ENCODE assay signal across 15 cellular contexts in the genomic region with DNA sequence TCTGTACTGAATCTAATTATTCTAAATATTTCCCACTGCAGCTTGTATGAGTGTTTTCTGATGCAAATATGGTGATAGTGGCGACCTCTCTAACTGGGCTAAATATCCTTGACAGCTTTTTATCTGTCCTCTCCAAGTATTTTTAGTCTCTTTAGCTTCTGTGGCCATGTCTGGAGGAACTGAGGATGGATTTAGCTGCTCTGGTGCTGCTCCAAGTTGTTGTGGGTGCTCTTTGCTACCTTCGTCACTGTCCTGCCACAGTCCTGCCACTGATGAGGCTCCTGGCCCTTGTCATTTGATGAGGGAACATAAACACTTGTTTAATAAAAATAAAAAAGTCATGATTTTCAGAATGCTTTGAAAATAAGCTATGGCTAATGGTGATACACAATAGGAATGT. TPM values are rescaled to one million over a fixed set of nuclear protein-coding genes. Genes with fewer than 3 reads are reported as not detected.
DNase-seq lines count a peak whose midpoint lies in the region; ATAC-seq, FAIRE-seq and TF ChIP-seq lines count a peak whose summit lies in the region.
"Had no signal": no experiment of that assay in that cellular context is flagged by ENCODE, and none has a peak within 500 bp of the region (broad histone marks: within the 10 kb centered on the region; RNA-seq: fewer than 3 reads in every experiment).

No MANE protein-coding gene starts in this region.

- H3K4me3 ChIP-seq in right cardiac atrium (ENCODE audit: low read length) (no peak overlapping the region), small intestine (ENCODE audit: low read depth in 1 of 2, low read length in 2 of 2) (no peak overlapping the region), Caco-2 (ENCODE audit: low read depth, low read length) (no peak overlapping the region)

- H3K36me3 Mint-ChIP-seq in CD14-positive monocyte, result peaks cover 11 to 12% of the 10 kb centered on the region in 2 donors
- no peaks in the 10 kb centered on the region for H3K36me3 Mint-ChIP-seq in Caco-2 (ENCODE audit: insufficient read depth, unreplicated experiment)

- WGBS in right cardiac atrium, result 64% methylated on average over 2 of the region's 2 CpGs
- 92 to 97% (median 92%) methylated on average over 2 of the region's 2 CpGs for WGBS in small intestine, 3 donors

- H3K27ac Mint-ChIP-seq in CD14-positive monocyte (peak overlapping the region in 4 of 7 donors; percentile 4 to 86 (median 82)), Caco-2 (ENCODE audit: unreplicated experiment) (no peak overlapping the region)

- H3K4me3 Mint-ChIP-seq in CD14-positive monocyte (no peak overlapping the region), Caco-2 (ENCODE audit: unreplicated experiment) (no peak overlapping the region)
- H3K4me3 Mint-ChIP-seq: activated B cell treated with CpG ODN at 0.5 μM for 24 hours had no signal

- H3K27ac ChIP-seq in caudate nucleus (ENCODE audit: low read depth, low read length), result peak overlapping the region; percentile 14
- peak overlapping the region; percentile 47 for H3K27ac ChIP-seq in right cardiac atrium (ENCODE audit: low read length)
- peak overlapping the region; percentile 9 to 24 for H3K27ac ChIP-seq in small intestine (ENCODE audit: low read depth in 1 of 2, low read length in 1 of 2)
- H3K27ac ChIP-seq: KMS-11 had no signal

- no TSS peak for BruUV-seq in Caco-2 (replicated peaks; lab: Mats Ljungman, UMichigan)

- H3K27me3 ChIP-seq in right cardiac atrium (ENCODE audit: control insufficient read depth, insufficient read depth) (no peaks in the 10 kb centered on the region), small intestine (ENCODE audit: control insufficient read depth in 2 of 2, insufficient read depth in 2 of 2, low read length in 2 of 2) (no peaks in the 10 kb centered on the region), Caco-2 (replicated peaks; ENCODE audit: control insufficient read depth, insufficient read depth, low read length) (no peaks in the 10 kb centered on the region)

- no peaks in the 10 kb centered on the region for H3K9me3 ChIP-seq in right cardiac atrium (ENCODE audit: control insufficient read depth, low read length)
- H3K9me3 ChIP-seq in small intestine (ENCODE audit: control insufficient read depth, low read depth), result no peaks in the 10 kb centered on the region
- no peaks in the 10 kb centered on the region for H3K9me3 ChIP-seq in Caco-2

- H3K27me3 Mint-ChIP-seq in CD14-positive monocyte (ENCODE audit: low read depth in 3 of 3), result peaks cover 0 to 2% (median 0%) of the 10 kb centered on the region in 3 donors
- no peaks in the 10 kb centered on the region for H3K27me3 Mint-ChIP-seq in Caco-2 (ENCODE audit: insufficient read depth, unreplicated experiment)
- H3K27me3 Mint-ChIP-seq: activated B cell treated with CpG ODN at 0.5 μM for 24 hours had no signal

- H3K36me3 ChIP-seq in small intestine (ENCODE audit: control insufficient read depth in 2 of 2, insufficient read depth in 2 of 2, low read length in 2 of 2) (no peaks in the 10 kb centered on the region), Caco-2 (ENCODE audit: control insufficient read depth, insufficient read depth, low read length) (no peaks in the 10 kb centered on the region)

- CTCF ChIA-PET in Caco-2 (lab: Charles Lee), result no interaction called here

- POLR2A ChIA-PET in Caco-2 (lab: Charles Lee), result interaction anchor here (1.4 kb wide), 1 partner anchor 16 kb away, joined by 6 read pairs; a partner anchor contains a TSS

- H3K4me1 ChIP-seq in right cardiac atrium (ENCODE audit: control insufficient read depth, insufficient read depth, low read length) (peaks cover 15% of the 10 kb centered on the region), small intestine (ENCODE audit: control insufficient read depth in 2 of 2, insufficient read depth in 1 of 2, low read depth in 1 of 2, low read length in 1 of 2) (peaks cover 7 to 16% of the 10 kb centered on the region in 2 donors), Caco-2 (no peaks in the 10 kb centered on the region)

- H3K9me3 Mint-ChIP-seq in CD14-positive monocyte (peaks cover 0 to 3% (median 0%) of the 10 kb centered on the region in 7 donors), Caco-2 (ENCODE audit: unreplicated experiment) (no peaks in the 10 kb centered on the region)
- H3K9me3 Mint-ChIP-seq: activated B cell treated with CpG ODN at 0.5 μM for 24 hours had no signal

- FAIRE-seq in small intestine (lab: Jason Lieb, UNC), result no peak
- FAIRE-seq: GM18507 had no signal

- intact Hi-C loops in CD14-positive monocyte (cut with micrococcal nuclease) (no loop called here), right cardiac atrium (cut with DNase I) (loop anchor here in 1 of 4 donors (5.0 kb wide), 1 partner anchor 406 kb away; no protein-coding TSS in a partner anchor), Caco-2 (cut with micrococcal nuclease; ENCODE audit: unreplicated experiment) (no loop called here)

- ATAC-seq in right cardiac atrium, result peak; percentile 68 to 78
- ATAC-seq in left lobe of liver, result no peak

- no peak for TF ChIP-seq CTCF in CD14-positive monocyte (IDR thresholded peaks at IDR 0.05)
- TF ChIP-seq CTCF in Caco-2 (IDR thresholded peaks at IDR 0.05; ENCODE audit: insufficient read depth in 1 of 2, low read depth in 1 of 2, low read length in 1 of 2, severe bottlenecking in 1 of 2, unreplicated experiment in 1 of 2), result no peak

- H3K4me1 Mint-ChIP-seq in CD14-positive monocyte (peaks cover 30% of the 10 kb centered on the region), Caco-2 (ENCODE audit: low read depth, unreplicated experiment) (peaks cover 8% of the 10 kb centered on the region)

- DNase-seq in CD14-positive monocyte (ENCODE audit: low spot score), result no peak
- DNase-seq in caudate nucleus (lab: John Stamatoyannopoulos, UW), result no peak
- DNase-seq in right cardiac atrium, result no peak
- no peak for DNase-seq in small intestine
- no peak for DNase-seq in left lobe of liver (ENCODE audit: low spot score)
- no peak for DNase-seq in Caco-2
- DNase-seq in cortex of kidney (lab: John Stamatoyannopoulos, UW), result no peak
- DNase-seq in NCI-H2227 treated with DMSO at 0.1 percent for 48 hours (lab: John Stamatoyannopoulos, UW), result no peak
- DNase-seq: activated B cell treated with CpG ODN at 0.5 μM for 24 hours; activated effector memory CD4-positive, alpha-beta T cell treated with anti-CD3 and anti-CD28 coated beads, Interleukin-2, amount 50 U/mL, for 16 hours; anterior cingulate cortex; NCI-H1105; stimulated activated CD4-positive, alpha-beta T cell treated with anti-CD3 and anti-CD28 coated beads, Interleukin-4, amount 100 ng/mL, for 4 hours had no signal

RNA-seq across cellular contexts. Expression of a gene that starts 15.9 kb away (rescaled TPM):
- polyA plus RNA-seq in CD14-positive monocyte, result 10 to 100 TPM; 78.3 to 89.6 TPM
- 100 to 1,000 TPM; 155 to 179 (median 160) TPM for total RNA-seq in right cardiac atrium
- polyA plus RNA-seq in right cardiac atrium, result 334 TPM
- polyA plus RNA-seq in small intestine, result 100 to 1,000 TPM; 122 to 177 (median 172) TPM
- total RNA-seq in left lobe of liver, result 33.6 TPM
- 60.0 and 61.4 TPM in 2 replicates for total RNA-seq in Caco-2 (2022)
